In the genomic region with DNA sequence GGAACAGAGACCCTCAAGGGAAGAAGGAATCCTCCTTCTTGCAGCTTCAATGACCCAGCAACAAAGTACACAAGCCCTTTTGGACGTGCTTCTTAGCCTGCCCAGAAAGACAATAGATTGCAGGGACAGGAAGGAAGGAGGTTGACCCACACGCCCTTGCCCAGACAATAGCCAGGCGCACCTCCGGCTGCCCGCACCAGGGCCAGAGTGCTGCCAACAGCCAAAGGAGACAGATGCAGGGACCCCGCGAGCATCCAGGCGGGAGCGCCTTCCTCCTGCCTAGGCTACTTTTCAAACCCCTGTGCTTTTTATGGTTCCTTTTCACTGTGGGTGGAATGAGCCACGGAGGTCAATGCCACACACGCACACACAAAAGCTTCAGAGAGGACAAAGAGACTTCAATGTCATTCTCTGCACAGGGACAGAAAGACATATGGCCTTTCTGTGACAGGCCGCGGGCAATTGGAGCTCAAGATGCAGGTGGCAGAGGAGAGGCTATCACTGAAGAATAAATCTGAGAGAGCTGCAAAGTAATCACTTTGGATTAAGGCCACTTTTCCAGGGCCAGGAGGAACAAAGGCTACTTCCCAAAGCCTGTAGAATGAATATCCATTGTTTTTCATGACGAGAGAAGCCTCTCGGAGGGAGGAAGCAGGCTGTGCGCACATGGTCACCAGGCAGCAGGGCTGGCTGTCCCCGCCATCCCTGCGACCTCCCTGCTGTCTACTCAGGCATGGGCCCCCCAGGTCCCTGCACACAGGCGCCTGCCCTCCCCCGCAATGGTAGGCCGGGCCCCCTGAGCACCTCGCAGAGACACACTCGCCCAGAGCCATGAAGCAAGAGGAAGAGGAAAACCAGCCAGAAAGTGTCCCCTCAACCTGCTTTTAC, we compare ENCODE assay signal across 1 cellular context.
TF ChIP-seq lines count a peak whose summit lies in the region.

No MANE protein-coding gene starts in this region.

TF ChIP-seq in GM23338, 12 proteins besides CTCF, POLR2A, EP300 and RAD21 (continued from another document):
- TF ChIP-seq, protein P1, sequence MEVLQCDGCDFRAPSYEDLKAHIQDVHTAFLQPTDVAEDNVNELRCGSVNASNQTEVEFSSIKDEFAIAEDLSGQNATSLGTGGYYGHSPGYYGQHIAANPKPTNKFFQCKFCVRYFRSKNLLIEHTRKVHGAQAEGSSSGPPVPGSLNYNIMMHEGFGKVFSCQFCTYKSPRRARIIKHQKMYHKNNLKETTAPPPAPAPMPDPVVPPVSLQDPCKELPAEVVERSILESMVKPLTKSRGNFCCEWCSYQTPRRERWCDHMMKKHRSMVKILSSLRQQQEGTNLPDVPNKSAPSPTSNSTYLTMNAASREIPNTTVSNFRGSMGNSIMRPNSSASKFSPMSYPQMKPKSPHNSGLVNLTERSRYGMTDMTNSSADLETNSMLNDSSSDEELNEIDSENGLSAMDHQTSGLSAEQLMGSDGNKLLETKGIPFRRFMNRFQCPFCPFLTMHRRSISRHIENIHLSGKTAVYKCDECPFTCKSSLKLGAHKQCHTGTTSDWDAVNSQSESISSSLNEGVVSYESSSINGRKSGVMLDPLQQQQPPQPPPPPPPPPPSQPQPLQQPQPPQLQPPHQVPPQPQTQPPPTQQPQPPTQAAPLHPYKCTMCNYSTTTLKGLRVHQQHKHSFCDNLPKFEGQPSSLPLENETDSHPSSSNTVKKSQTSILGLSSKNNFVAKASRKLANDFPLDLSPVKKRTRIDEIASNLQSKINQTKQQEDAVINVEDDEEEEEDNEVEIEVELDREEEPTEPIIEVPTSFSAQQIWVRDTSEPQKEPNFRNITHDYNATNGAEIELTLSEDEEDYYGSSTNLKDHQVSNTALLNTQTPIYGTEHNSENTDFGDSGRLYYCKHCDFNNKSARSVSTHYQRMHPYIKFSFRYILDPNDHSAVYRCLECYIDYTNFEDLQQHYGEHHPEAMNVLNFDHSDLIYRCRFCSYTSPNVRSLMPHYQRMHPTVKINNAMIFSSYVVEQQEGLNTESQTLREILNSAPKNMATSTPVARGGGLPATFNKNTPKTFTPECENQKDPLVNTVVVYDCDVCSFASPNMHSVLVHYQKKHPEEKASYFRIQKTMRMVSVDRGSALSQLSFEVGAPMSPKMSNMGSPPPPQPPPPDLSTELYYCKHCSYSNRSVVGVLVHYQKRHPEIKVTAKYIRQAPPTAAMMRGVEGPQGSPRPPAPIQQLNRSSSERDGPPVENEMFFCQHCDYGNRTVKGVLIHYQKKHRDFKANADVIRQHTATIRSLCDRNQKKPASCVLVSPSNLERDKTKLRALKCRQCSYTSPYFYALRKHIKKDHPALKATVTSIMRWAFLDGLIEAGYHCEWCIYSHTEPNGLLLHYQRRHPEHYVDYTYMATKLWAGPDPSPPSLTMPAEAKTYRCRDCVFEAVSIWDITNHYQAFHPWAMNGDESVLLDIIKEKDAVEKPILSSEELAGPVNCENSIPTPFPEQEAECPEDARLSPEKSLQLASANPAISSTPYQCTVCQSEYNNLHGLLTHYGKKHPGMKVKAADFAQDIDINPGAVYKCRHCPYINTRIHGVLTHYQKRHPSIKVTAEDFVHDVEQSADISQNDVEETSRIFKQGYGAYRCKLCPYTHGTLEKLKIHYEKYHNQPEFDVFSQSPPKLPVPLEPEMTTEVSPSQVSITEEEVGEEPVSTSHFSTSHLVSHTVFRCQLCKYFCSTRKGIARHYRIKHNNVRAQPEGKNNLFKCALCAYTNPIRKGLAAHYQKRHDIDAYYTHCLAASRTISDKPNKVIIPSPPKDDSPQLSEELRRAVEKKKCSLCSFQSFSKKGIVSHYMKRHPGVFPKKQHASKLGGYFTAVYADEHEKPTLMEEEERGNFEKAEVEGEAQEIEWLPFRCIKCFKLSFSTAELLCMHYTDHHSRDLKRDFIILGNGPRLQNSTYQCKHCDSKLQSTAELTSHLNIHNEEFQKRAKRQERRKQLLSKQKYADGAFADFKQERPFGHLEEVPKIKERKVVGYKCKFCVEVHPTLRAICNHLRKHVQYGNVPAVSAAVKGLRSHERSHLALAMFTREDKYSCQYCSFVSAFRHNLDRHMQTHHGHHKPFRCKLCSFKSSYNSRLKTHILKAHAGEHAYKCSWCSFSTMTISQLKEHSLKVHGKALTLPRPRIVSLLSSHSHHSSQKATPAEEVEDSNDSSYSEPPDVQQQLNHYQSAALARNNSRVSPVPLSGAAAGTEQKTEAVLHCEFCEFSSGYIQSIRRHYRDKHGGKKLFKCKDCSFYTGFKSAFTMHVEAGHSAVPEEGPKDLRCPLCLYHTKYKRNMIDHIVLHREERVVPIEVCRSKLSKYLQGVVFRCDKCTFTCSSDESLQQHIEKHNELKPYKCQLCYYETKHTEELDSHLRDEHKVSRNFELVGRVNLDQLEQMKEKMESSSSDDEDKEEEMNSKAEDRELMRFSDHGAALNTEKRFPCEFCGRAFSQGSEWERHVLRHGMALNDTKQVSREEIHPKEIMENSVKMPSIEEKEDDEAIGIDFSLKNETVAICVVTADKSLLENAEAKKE (CRISPR knock-in tag; IDR thresholded peaks at IDR 0.05) = no peak
- TF ChIP-seq STAT1 (IDR thresholded peaks at IDR 0.05; ENCODE audit: unreplicated experiment) = no peak
- TF ChIP-seq, protein P2, sequence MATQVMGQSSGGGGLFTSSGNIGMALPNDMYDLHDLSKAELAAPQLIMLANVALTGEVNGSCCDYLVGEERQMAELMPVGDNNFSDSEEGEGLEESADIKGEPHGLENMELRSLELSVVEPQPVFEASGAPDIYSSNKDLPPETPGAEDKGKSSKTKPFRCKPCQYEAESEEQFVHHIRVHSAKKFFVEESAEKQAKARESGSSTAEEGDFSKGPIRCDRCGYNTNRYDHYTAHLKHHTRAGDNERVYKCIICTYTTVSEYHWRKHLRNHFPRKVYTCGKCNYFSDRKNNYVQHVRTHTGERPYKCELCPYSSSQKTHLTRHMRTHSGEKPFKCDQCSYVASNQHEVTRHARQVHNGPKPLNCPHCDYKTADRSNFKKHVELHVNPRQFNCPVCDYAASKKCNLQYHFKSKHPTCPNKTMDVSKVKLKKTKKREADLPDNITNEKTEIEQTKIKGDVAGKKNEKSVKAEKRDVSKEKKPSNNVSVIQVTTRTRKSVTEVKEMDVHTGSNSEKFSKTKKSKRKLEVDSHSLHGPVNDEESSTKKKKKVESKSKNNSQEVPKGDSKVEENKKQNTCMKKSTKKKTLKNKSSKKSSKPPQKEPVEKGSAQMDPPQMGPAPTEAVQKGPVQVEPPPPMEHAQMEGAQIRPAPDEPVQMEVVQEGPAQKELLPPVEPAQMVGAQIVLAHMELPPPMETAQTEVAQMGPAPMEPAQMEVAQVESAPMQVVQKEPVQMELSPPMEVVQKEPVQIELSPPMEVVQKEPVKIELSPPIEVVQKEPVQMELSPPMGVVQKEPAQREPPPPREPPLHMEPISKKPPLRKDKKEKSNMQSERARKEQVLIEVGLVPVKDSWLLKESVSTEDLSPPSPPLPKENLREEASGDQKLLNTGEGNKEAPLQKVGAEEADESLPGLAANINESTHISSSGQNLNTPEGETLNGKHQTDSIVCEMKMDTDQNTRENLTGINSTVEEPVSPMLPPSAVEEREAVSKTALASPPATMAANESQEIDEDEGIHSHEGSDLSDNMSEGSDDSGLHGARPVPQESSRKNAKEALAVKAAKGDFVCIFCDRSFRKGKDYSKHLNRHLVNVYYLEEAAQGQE (IDR thresholded peaks at IDR 0.05; ENCODE audit: unreplicated experiment) = no peak
- no peak for TF ChIP-seq ZNF114 (CRISPR knock-in tag; IDR thresholded peaks at IDR 0.05)
- no peak for TF ChIP-seq ZNF331 (CRISPR knock-in tag; IDR thresholded peaks at IDR 0.05; ENCODE audit: low read depth)
- TF ChIP-seq JUNB (IDR thresholded peaks at IDR 0.05; ENCODE audit: unreplicated experiment) = no peak
- TF ChIP-seq, protein P3, sequence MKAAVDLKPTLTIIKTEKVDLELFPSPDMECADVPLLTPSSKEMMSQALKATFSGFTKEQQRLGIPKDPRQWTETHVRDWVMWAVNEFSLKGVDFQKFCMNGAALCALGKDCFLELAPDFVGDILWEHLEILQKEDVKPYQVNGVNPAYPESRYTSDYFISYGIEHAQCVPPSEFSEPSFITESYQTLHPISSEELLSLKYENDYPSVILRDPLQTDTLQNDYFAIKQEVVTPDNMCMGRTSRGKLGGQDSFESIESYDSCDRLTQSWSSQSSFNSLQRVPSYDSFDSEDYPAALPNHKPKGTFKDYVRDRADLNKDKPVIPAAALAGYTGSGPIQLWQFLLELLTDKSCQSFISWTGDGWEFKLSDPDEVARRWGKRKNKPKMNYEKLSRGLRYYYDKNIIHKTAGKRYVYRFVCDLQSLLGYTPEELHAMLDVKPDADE (IDR thresholded peaks at IDR 0.05) = no peak
- no peak for TF ChIP-seq EZH2 (IDR thresholded peaks at IDR 0.05; ENCODE audit: low read depth, unreplicated experiment)
- no peak for TF ChIP-seq EZH2phosphoT487 (IDR thresholded peaks at IDR 0.05; ENCODE audit: unreplicated experiment)
